In the genomic region with DNA sequence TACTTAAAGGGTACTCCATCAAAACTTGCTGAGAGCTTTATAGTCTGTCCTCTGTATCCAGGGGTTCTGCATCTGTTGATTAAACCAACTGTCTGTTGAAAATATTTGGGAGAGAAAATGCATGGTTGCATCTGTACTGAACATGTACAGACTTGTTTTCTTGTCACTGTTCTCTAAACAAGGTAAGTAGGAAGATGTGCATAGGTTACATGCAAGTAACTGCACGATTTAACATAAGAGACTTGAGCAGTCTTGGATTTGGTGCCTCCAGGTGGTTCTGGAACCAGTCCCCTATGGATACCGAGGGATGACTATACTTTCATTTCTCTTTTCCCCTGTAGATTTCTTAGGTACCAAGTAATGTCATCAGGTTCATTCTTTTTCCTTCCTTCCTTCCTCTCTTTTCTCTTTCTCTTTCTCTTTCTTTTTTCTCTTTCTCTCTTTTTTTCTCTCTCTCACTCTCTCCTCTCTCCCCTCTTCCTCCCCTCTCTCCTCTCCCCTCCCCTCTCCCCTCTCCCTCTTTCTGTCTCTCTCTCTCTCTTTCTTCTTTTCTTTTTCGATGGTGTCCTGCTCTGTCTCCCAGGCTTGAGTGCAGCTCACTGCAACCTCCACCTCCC, we compare ENCODE assay signal across 1 cellular context.
TF ChIP-seq lines count a peak whose summit lies in the region.

No MANE protein-coding gene starts in this region.

TF ChIP-seq in WTC11, 78 proteins besides CTCF, POLR2A, EP300 and RAD21 (continued from another document):
- TF ChIP-seq ZNF416 (CRISPR knock-in tag; IDR thresholded peaks at IDR 0.05) (no peak), SOX15 (CRISPR knock-in tag; IDR thresholded peaks at IDR 0.05) (no peak)
